ENCODE assay signal across 8 cellular contexts in genomic region chr12:39467432-39467870, GRCh38. TPM values are rescaled to one million over a fixed set of nuclear protein-coding genes. Genes with fewer than 3 reads are reported as not detected.
DNase-seq lines count a peak whose midpoint lies in the region; ATAC-seq, FAIRE-seq and TF ChIP-seq lines count a peak whose summit lies in the region.

No MANE protein-coding gene starts in this region.

- no peaks in the 10 kb centered on the region for H3K27me3 ChIP-seq in effector memory CD4-positive, alpha-beta T cell (replicated peaks; ENCODE audit: control insufficient read depth, insufficient read depth, low read length, poor library complexity, severe bottlenecking)

- peak; percentile 87 for ATAC-seq in GM19467 (IDR thresholded peaks at IDR 0.05; ENCODE audit: unreplicated experiment)
- ATAC-seq in HG03354 (IDR thresholded peaks at IDR 0.05; ENCODE audit: poor library complexity, severe bottlenecking, unreplicated experiment) = peak; percentile 82
- no peak for ATAC-seq in mucosa of descending colon

- H3K4me1 ChIP-seq in effector memory CD4-positive, alpha-beta T cell (ENCODE audit: control insufficient read depth, insufficient read depth, low read length, poor library complexity, severe bottlenecking) = peaks cover 6% of the 10 kb centered on the region
- no peaks in the 10 kb centered on the region for H3K4me1 ChIP-seq in mucosa of descending colon (ENCODE audit: low read depth)

- DNase-seq in GM12891 (ENCODE audit: insufficient read length, low spot score) = no peak
- no peak for DNase-seq in effector memory CD4-positive, alpha-beta T cell
- no peak for DNase-seq in A172 (ENCODE audit: low spot score)
- DNase-seq in NCI-H524 treated with DMSO at 0.1 percent for 48 hours (lab: John Stamatoyannopoulos, UW) = no peak
- no peak for DNase-seq in cardiac septum (ENCODE audit: low spot score)
- DNase-seq in mucosa of descending colon = no peak

- H3K9me3 ChIP-seq in effector memory CD4-positive, alpha-beta T cell (ENCODE audit: control insufficient read depth, low read length) = no peaks in the 10 kb centered on the region
- no peaks in the 10 kb centered on the region for H3K9me3 ChIP-seq in mucosa of descending colon

- peak overlapping the region; percentile 3 for H3K27ac ChIP-seq in effector memory CD4-positive, alpha-beta T cell (ENCODE audit: insufficient read depth, low read length, poor library complexity, severe bottlenecking)

- TF ChIP-seq CTCF in mucosa of descending colon (IDR thresholded peaks at IDR 0.05) = no peak

- intact Hi-C loops in cardiac septum (cut with DNase I) = no loop called here
- intact Hi-C loops in mucosa of descending colon (cut with DNase I, micrococcal nuclease) = no loop called here

- no peak for TF ChIP-seq POLR2A in GM12891 (IDR thresholded peaks at IDR 0.05; ENCODE audit: low read depth, low read length)

- FAIRE-seq in GM12891 (lab: Jason Lieb, UNC) = peak; percentile 23

- H3K36me3 ChIP-seq in effector memory CD4-positive, alpha-beta T cell (ENCODE audit: control insufficient read depth, insufficient read depth, low read length) = no peaks in the 10 kb centered on the region
- H3K36me3 ChIP-seq in mucosa of descending colon (ENCODE audit: low read depth) = no peaks in the 10 kb centered on the region

- H3K4me3 ChIP-seq in effector memory CD4-positive, alpha-beta T cell (ENCODE audit: insufficient read depth, low read depth, low read length, poor library complexity, severe bottlenecking) = peak overlapping the region; percentile 27
- no peak overlapping the region for H3K4me3 ChIP-seq in mucosa of descending colon

TF ChIP-seq in GM12891, 5 proteins besides CTCF, POLR2A, EP300 and RAD21:
- no peak for TF ChIP-seq PAX5 (IDR thresholded peaks at IDR 0.05; ENCODE audit: insufficient read depth, low read length, severe bottlenecking)
- TF ChIP-seq SPI1 (IDR thresholded peaks at IDR 0.05; ENCODE audit: low read depth, low read length) = no peak
- no peak for TF ChIP-seq POU2F2 (IDR thresholded peaks at IDR 0.05; ENCODE audit: low read depth, low read length)
- no peak for TF ChIP-seq TAF1 (IDR thresholded peaks at IDR 0.05; ENCODE audit: low read depth, low read length)
- no peak for TF ChIP-seq POLR2AphosphoS5 (IDR thresholded peaks at IDR 0.05; ENCODE audit: low read depth, low read length)

RNA-seq across cellular contexts. Expression of gene KIF21A, which starts 24.5 kb away (rescaled TPM):
- polyA plus RNA-seq in GM12891 (2012; ENCODE audit: low read depth, missing spikeins) = 17.7 TPM
- 20.1 and 22.3 TPM in 2 replicates for total RNA-seq in A172 (2014; rRNA removed; shearing (Covaris generic))
- total RNA-seq in cardiac septum (52.7 TPM), mucosa of descending colon (10 to 100 TPM; 26.6 to 28.1 (median 27.4) TPM)
